15 cellular contexts compared by ENCODE assay signal in the genomic region with DNA sequence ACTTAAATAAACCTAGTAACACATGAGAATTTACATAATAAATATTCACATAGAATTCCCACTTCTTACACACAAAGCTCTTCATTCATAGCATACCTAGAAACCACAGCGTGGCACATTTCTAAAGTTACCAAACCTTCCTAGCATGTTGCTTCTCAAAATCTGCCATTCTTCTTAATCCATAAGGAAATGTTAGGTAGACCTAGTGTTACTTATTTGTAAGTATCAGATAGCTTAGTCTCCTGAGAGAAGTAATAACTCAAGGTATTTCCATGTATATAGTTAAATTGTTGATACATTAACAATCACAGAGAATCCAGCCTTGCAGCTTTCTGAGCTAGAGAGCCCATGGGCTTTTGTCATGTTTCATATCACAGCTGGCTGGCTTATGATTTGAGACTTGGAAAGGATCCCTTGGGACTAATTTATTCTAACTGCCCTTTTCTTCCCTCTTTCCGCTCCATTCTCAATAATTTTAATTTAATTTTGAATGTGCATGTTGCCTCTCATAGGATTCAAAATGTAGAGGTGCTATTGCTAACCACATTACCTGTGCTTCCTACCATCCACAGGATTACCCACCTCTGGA. TPM values are rescaled to one million over a fixed set of nuclear protein-coding genes. Genes with fewer than 3 reads are reported as not detected.
DNase-seq lines count a peak whose midpoint lies in the region; ATAC-seq and TF ChIP-seq lines count a peak whose summit lies in the region.
"Had no signal": no experiment of that assay in that cellular context is flagged by ENCODE, and none has a peak within 500 bp of the region (broad histone marks: within the 10 kb centered on the region; RNA-seq: fewer than 3 reads in every experiment).

No MANE protein-coding gene starts in this region.

- no peaks in the 10 kb centered on the region for H3K27me3 Mint-ChIP-seq in Caco-2 (ENCODE audit: insufficient read depth, unreplicated experiment)
- H3K27me3 Mint-ChIP-seq in nephron (ENCODE audit: low read depth): no peaks in the 10 kb centered on the region

- H3K27ac ChIP-seq in body of pancreas: peak overlapping the region; percentile 46 to 86 (median 70)
- H3K27ac ChIP-seq: cardiac muscle cell had no signal

- peaks cover 70% of the 10 kb centered on the region for H3K4me1 Mint-ChIP-seq in Caco-2 (ENCODE audit: low read depth, unreplicated experiment)
- H3K4me1 Mint-ChIP-seq in nephron: peaks cover 63% of the 10 kb centered on the region
- H3K4me1 Mint-ChIP-seq: CD4-positive, CD25-positive, alpha-beta regulatory T cell had no signal

- ATAC-seq in body of pancreas: no peak
- ATAC-seq: activated CD4-positive, CD25-positive, alpha-beta regulatory T cell treated with anti-CD3 and anti-CD28 coated beads, Interleukin-2, amount 50 U/mL, for 24 hours; left colon had no signal

- no peaks in the 10 kb centered on the region for H3K27me3 ChIP-seq in Caco-2 (replicated peaks; ENCODE audit: control insufficient read depth, insufficient read depth, low read length)
- no peaks in the 10 kb centered on the region for H3K27me3 ChIP-seq in body of pancreas
- H3K27me3 ChIP-seq: cardiac muscle cell had no signal

- H3K4me3 Mint-ChIP-seq in Caco-2 (ENCODE audit: unreplicated experiment): no peak overlapping the region
- H3K4me3 Mint-ChIP-seq in nephron: peak overlapping the region in 2 of 3 experiments; percentile 4
- H3K4me3 Mint-ChIP-seq: CD4-positive, CD25-positive, alpha-beta regulatory T cell had no signal

- intact Hi-C loops in Caco-2 (cut with micrococcal nuclease; ENCODE audit: unreplicated experiment): no loop called here
- intact Hi-C loops in body of pancreas (cut with DNase I): no loop called here

- no TSS peak for BruUV-seq in Caco-2 (replicated peaks; lab: Mats Ljungman, UMichigan)

- H3K9me3 Mint-ChIP-seq in Caco-2 (ENCODE audit: unreplicated experiment) (no peaks in the 10 kb centered on the region), nephron (no peaks in the 10 kb centered on the region)

- H3K9me3 ChIP-seq in Caco-2 (no peaks in the 10 kb centered on the region), body of pancreas (no peaks in the 10 kb centered on the region)

- no peak overlapping the region for H3K4me3 ChIP-seq in Caco-2 (ENCODE audit: low read depth, low read length)
- no peak overlapping the region for H3K4me3 ChIP-seq in body of pancreas
- H3K4me3 ChIP-seq: cardiac muscle cell had no signal

- TF ChIP-seq CTCF in Caco-2 (IDR thresholded peaks at IDR 0.05; ENCODE audit: insufficient read depth in 1 of 2, low read depth in 1 of 2, low read length in 1 of 2, severe bottlenecking in 1 of 2, unreplicated experiment in 1 of 2) (no peak), body of pancreas (IDR thresholded peaks at IDR 0.05) (no peak), nephron (IDR thresholded peaks at IDR 0.05; ENCODE audit: unreplicated experiment in 3 of 3) (no peak), GM20000 (IDR thresholded peaks at IDR 0.05; ENCODE audit: extremely low read depth, missing control alignments) (no peak)

- H3K27ac Mint-ChIP-seq in Caco-2 (ENCODE audit: unreplicated experiment) (peak overlapping the region; percentile 98), nephron (peak overlapping the region; percentile 56 to 91 (median 73))
- H3K27ac Mint-ChIP-seq: CD4-positive, CD25-positive, alpha-beta regulatory T cell had no signal

- WGBS in body of pancreas, 2 donors: 33 to 41% methylated on average over 2 of the region's 2 CpGs

- H3K36me3 Mint-ChIP-seq in Caco-2 (ENCODE audit: insufficient read depth, unreplicated experiment): peaks cover 4% of the 10 kb centered on the region
- H3K36me3 Mint-ChIP-seq in nephron (ENCODE audit: low read depth): peaks cover 5% of the 10 kb centered on the region
- H3K36me3 Mint-ChIP-seq: CD4-positive, CD25-positive, alpha-beta regulatory T cell had no signal

- CTCF ChIA-PET in Caco-2 (lab: Charles Lee): no interaction called here

- TF ChIP-seq POLR2A in body of pancreas (IDR thresholded peaks at IDR 0.05): no peak

- H3K4me1 ChIP-seq in Caco-2 (peaks cover 90% of the 10 kb centered on the region), body of pancreas (peaks cover 91% of the 10 kb centered on the region)

- POLR2A ChIA-PET in Caco-2 (lab: Charles Lee): interaction anchor here (0.6 kb wide), 1 partner anchor 17 kb away, joined by 4 read pairs; no protein-coding TSS in a partner anchor

- DNase-seq in Caco-2 (no peak), HT-29 (ENCODE audit: low spot score) (peak; percentile 29), body of pancreas (no peak), GM20000 (ENCODE audit: low spot score) (no peak), HPDE6-E6E7 (ENCODE audit: extremely low spot score) (no peak), T-helper 2 cell (no peak)
- no peak for DNase-seq in activated T-cell treated with anti-CD3 and anti-CD28 coated beads, Interleukin-2, amount 50 U/mL, for 1 hour
- DNase-seq: activated T-cell treated with anti-CD3 and anti-CD28 coated beads, Interleukin-2, amount 50 U/mL, for 48 hours; CD4-positive, CD25-positive, alpha-beta regulatory T cell; left colon; NCI-H345; SIG-M5 had no signal

- H3K36me3 ChIP-seq in Caco-2 (ENCODE audit: control insufficient read depth, insufficient read depth, low read length) (no peaks in the 10 kb centered on the region), body of pancreas (replicated peaks in 1 of 2; ENCODE audit: insufficient read depth in 1 of 2, low read depth in 2 of 2) (no peaks in the 10 kb centered on the region)
- H3K36me3 ChIP-seq: cardiac muscle cell had no signal

RNA-seq across cellular contexts. Expression of gene SH3RF1, which starts 17.6 kb away (rescaled TPM):
- total RNA-seq in Caco-2 (2022) (25.1 and 28.1 TPM in 2 replicates), body of pancreas (10 to 100 TPM; 17.1 to 17.4 TPM)
- total RNA-seq in HT-29 (2014; rRNA removed; shearing (Covaris generic)): 11.1 and 14.6 TPM in 2 replicates
